ENCODE assay signal across 19 cellular contexts in genomic region chr9:14173730-14174129, GRCh38.
DNase-seq lines count a peak whose midpoint lies in the region; TF ChIP-seq lines count a peak whose summit lies in the region.
"Had no signal": no experiment of that assay in that cellular context is flagged by ENCODE, and none has a peak within 500 bp of the region (broad histone marks: within the 10 kb centered on the region; RNA-seq: fewer than 3 reads in every experiment).

No MANE protein-coding gene starts in this region.

- no peaks in the 10 kb centered on the region for H3K4me1 ChIP-seq in cardiac muscle cell (ENCODE audit: low read depth)

- H3K9me3 ChIP-seq in cardiac muscle cell (ENCODE audit: low read depth), result no peaks in the 10 kb centered on the region
- H3K9me3 ChIP-seq: gastroesophageal sphincter, transverse colon had no signal

- no peak overlapping the region for H3K4me3 ChIP-seq in cardiac muscle cell
- H3K4me3 ChIP-seq: gastroesophageal sphincter, lung, transverse colon had no signal

- TF ChIP-seq CTCF in cardiac muscle cell (IDR thresholded peaks at IDR 0.05; ENCODE audit: low read depth, low read length), result no peak

- DNase-seq in cardiac muscle cell (ENCODE audit: low read depth in 1 of 2, low spot score in 1 of 2) (peak; percentile 8 to 31), cardiac septum (ENCODE audit: low spot score) (no peak), NCI-H1105 treated with DMSO at 0.1 percent for 48 hours (lab: John Stamatoyannopoulos, UW) (peak; percentile 70), astrocyte of the hippocampus (ENCODE audit: low read depth, low spot score) (peak; percentile 33), NCI-H774 (lab: John Stamatoyannopoulos, UW) (no peak), middle frontal gyrus (ENCODE audit: extremely low spot score, low spot score) (no peak), DMS53 (lab: John Stamatoyannopoulos, UW) (no peak)
- DNase-seq: activated CD4-positive, alpha-beta T cell treated with anti-CD3 and anti-CD28 coated beads, Interleukin-2, amount 10 ng/mL, durations not matched to agents 24 days and 14 days; activated naive CD4-positive, alpha-beta T cell treated with anti-CD3 and anti-CD28 coated beads, Interleukin-2, amount 50 U/mL, for 16 hours; CD4-positive, CD25-positive, alpha-beta regulatory T cell; GDM1; HFFc6; NCI-H187; NCI-H524; RPMI8226; transverse colon; WERI-Rb-1 had no signal

- no peak overlapping the region for H3K27ac ChIP-seq in cardiac muscle cell
- H3K27ac ChIP-seq: gastroesophageal sphincter, transverse colon, WERI-Rb-1 had no signal

- H3K36me3 ChIP-seq in cardiac muscle cell, result no peaks in the 10 kb centered on the region
- H3K36me3 ChIP-seq: gastroesophageal sphincter, transverse colon, WERI-Rb-1 had no signal

- no peaks in the 10 kb centered on the region for H3K27me3 ChIP-seq in cardiac muscle cell
- H3K27me3 ChIP-seq: gastroesophageal sphincter, transverse colon had no signal

- intact Hi-C loops in cardiac septum (cut with DNase I), result no loop called here

Comparison
In these comparisons a context has a peak if more than half of its experiments do, and no peak if none do; other contexts are left out.
1. DNase-seq: peak in cardiac muscle cell (2 of 2), NCI-H1105 treated with DMSO at 0.1 percent for 48 hours (single experiment) and astrocyte of the hippocampus (single experiment); none in cardiac septum (single experiment), NCI-H774 (single experiment), middle frontal gyrus (single experiment) and DMS53 (single experiment).